Comparison of ENCODE assay signal across 1 cellular context in the genomic region with DNA sequence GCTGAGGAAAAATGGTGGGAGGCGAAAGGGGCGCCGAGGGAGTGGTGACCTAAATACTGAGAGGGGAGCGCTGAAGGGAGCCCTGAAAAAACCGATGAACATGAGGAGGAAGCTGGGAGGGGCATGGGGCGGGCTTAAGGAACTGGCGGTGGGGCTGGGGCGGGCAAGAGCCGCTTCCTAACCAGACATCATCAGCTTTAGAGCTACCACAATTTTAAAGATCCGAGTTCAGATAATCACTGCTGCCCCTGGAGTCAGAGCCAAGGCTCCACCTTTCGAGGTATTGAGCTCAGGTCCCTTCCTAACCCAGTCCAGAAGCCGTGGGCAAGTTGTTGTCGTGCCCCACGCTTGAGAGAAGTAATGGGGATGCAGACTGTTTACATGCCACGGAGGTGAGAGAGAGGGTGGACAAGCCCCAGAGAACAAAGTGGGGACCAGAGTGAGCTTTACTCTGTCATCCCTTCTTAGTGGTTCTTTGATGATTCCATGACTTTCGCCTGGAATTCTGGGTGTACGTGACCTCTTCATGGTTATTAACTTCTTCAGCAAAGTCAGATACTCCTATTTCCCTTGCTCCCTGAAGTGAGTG.
A peak's percentile ranks its signal among the peaks of the same experiment; 100 is the strongest.
TF ChIP-seq lines count a peak whose summit lies in the region.

No MANE protein-coding gene starts in this region.

TF ChIP-seq in K562, 482 proteins besides CTCF, POLR2A, EP300 and RAD21 (continued from another document):
- TF ChIP-seq, protein P1, sequence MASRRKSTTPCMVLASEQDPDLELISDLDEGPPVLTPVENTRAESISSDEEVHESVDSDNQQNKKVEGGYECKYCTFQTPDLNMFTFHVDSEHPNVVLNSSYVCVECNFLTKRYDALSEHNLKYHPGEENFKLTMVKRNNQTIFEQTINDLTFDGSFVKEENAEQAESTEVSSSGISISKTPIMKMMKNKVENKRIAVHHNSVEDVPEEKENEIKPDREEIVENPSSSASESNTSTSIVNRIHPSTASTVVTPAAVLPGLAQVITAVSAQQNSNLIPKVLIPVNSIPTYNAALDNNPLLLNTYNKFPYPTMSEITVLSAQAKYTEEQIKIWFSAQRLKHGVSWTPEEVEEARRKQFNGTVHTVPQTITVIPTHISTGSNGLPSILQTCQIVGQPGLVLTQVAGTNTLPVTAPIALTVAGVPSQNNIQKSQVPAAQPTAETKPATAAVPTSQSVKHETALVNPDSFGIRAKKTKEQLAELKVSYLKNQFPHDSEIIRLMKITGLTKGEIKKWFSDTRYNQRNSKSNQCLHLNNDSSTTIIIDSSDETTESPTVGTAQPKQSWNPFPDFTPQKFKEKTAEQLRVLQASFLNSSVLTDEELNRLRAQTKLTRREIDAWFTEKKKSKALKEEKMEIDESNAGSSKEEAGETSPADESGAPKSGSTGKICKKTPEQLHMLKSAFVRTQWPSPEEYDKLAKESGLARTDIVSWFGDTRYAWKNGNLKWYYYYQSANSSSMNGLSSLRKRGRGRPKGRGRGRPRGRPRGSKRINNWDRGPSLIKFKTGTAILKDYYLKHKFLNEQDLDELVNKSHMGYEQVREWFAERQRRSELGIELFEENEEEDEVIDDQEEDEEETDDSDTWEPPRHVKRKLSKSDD (conservative IDR thresholded peaks at IDR 0.05; ENCODE audit: low read length): no peak
- TF ChIP-seq, protein P2, sequence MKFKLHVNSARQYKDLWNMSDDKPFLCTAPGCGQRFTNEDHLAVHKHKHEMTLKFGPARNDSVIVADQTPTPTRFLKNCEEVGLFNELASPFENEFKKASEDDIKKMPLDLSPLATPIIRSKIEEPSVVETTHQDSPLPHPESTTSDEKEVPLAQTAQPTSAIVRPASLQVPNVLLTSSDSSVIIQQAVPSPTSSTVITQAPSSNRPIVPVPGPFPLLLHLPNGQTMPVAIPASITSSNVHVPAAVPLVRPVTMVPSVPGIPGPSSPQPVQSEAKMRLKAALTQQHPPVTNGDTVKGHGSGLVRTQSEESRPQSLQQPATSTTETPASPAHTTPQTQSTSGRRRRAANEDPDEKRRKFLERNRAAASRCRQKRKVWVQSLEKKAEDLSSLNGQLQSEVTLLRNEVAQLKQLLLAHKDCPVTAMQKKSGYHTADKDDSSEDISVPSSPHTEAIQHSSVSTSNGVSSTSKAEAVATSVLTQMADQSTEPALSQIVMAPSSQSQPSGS (CRISPR knock-in tag; IDR thresholded peaks at IDR 0.05): no peak
- peak in 1 of 2 experiments; percentile 97; a peak in 2 of 4 replicates for TF ChIP-seq HDAC1 (IDR thresholded peaks at IDR 0.05)
- TF ChIP-seq EHMT2 (IDR thresholded peaks at IDR 0.05): no peak
- peak; percentile 24; the same call in 1 of the 2 replicates for TF ChIP-seq ZBTB9 (CRISPR knock-in tag; IDR thresholded peaks at IDR 0.05)
- TF ChIP-seq NFIX (CRISPR knock-in tag; IDR thresholded peaks at IDR 0.05; ENCODE audit: low read depth): no peak
- no peak for TF ChIP-seq DIDO1 (tag; IDR thresholded peaks at IDR 0.05; ENCODE audit: low read depth)
- TF ChIP-seq ZNF212 (CRISPR knock-in tag; IDR thresholded peaks at IDR 0.05): no peak
- TF ChIP-seq ZNF586 (CRISPR knock-in tag; conservative IDR thresholded peaks at IDR 0.05): no peak
- TF ChIP-seq MAFF (IDR thresholded peaks at IDR 0.05; ENCODE audit: low read length): no peak
- no peak for TF ChIP-seq SP1 (CRISPR knock-in tag; IDR thresholded peaks at IDR 0.05)
- peak; percentile 85 for TF ChIP-seq GABPA (tag; conservative IDR thresholded peaks at IDR 0.05; ENCODE audit: low read depth)
- 0 out of 2 replicates have a peak, but pooled peaks have one; percentile 18 for TF ChIP-seq ARID4B (CRISPR knock-in tag; IDR thresholded peaks at IDR 0.05)
- TF ChIP-seq RFX5 (IDR thresholded peaks at IDR 0.05; ENCODE audit: low read depth, low read length): no peak
- TF ChIP-seq FOXA3 (CRISPR knock-in tag; conservative IDR thresholded peaks at IDR 0.05 in 1 of 2, IDR thresholded peaks at IDR 0.05 in 1 of 2): 0 out of 4 replicates have a peak, but pooled peaks of 1 of the 2 experiments have one; percentile 28
- TF ChIP-seq E4F1 (CRISPR knock-in tag; IDR thresholded peaks at IDR 0.05; ENCODE audit: borderline replicate concordance): no peak
- TF ChIP-seq ZNF644 (tag; IDR thresholded peaks at IDR 0.05; ENCODE audit: low read depth): no peak
- peak; percentile 68; the same call in 1 of the 2 replicates for TF ChIP-seq MXI1 (IDR thresholded peaks at IDR 0.05; ENCODE audit: low read depth, low read length)
- TF ChIP-seq, protein P3, sequence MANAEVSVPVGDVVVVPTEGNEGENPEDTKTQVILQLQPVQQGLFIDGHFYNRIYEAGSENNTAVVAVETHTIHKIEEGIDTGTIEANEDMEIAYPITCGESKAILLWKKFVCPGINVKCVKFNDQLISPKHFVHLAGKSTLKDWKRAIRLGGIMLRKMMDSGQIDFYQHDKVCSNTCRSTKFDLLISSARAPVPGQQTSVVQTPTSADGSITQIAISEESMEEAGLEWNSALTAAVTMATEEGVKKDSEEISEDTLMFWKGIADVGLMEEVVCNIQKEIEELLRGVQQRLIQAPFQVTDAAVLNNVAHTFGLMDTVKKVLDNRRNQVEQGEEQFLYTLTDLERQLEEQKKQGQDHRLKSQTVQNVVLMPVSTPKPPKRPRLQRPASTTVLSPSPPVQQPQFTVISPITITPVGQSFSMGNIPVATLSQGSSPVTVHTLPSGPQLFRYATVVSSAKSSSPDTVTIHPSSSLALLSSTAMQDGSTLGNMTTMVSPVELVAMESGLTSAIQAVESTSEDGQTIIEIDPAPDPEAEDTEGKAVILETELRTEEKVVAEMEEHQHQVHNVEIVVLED (CRISPR knock-in tag; IDR thresholded peaks at IDR 0.05): no peak
